In genomic region chr10:132631348-132631735, GRCh38 we compare ENCODE assay signal across 11 cellular contexts.
DNase-seq lines count a peak whose midpoint lies in the region; ATAC-seq and TF ChIP-seq lines count a peak whose summit lies in the region.
"Had no signal": no experiment of that assay in that cellular context is flagged by ENCODE, and none has a peak within 500 bp of the region (broad histone marks: within the 10 kb centered on the region; RNA-seq: fewer than 3 reads in every experiment).

No MANE protein-coding gene starts in this region.

- H3K9ac ChIP-seq in skeletal muscle tissue (ENCODE audit: low read depth in 1 of 3, low read length in 3 of 3) (peak overlapping the region; percentile 79 to 92 (median 84)), mesendoderm (ENCODE audit: low read length) (no peak overlapping the region)
- H3K9ac ChIP-seq: KMS-11 had no signal

- H3K23ac ChIP-seq in mesendoderm (ENCODE audit: low read length) = no peak overlapping the region

- POLR2A ChIA-PET in GM10248 (lab: Yijun Ruan, JAX) = no interaction called here

- TF ChIP-seq CTCF in dorsolateral prefrontal cortex (IDR thresholded peaks at IDR 0.05 in 54 of 56, conservative IDR thresholded peaks at IDR 0.05 in 2 of 56; ENCODE audit: low read depth in 1 of 56, partially characterized antibody in 56 of 56) = no peak
- no peak for TF ChIP-seq CTCF in left lung (IDR thresholded peaks at IDR 0.05)
- no peak for TF ChIP-seq CTCF in GM10248 (IDR thresholded peaks at IDR 0.05; ENCODE audit: control extremely low read depth, extremely low read depth, low read depth, missing control alignments)

- no peak overlapping the region for H3K18ac ChIP-seq in mesendoderm (ENCODE audit: low read length)

- no peak overlapping the region for H2BK5ac ChIP-seq in mesendoderm (ENCODE audit: low read length)

- no peak overlapping the region for H3K4me3 ChIP-seq in dorsolateral prefrontal cortex
- no peak overlapping the region for H3K4me3 ChIP-seq in left lung
- peak overlapping the region; percentile 5 to 61 (median 50) for H3K4me3 ChIP-seq in skeletal muscle tissue (ENCODE audit: low read length in 3 of 3)
- no peak overlapping the region for H3K4me3 ChIP-seq in mesendoderm (ENCODE audit: low read length)

- WGBS in mesendoderm (ENCODE audit: extremely low coverage, insufficient coverage, low lambda C conversion rate) = no CpG with 5 or more reads among the region's 17 CpGs

- H3K36me3 ChIP-seq in left lung (no peaks in the 10 kb centered on the region), skeletal muscle tissue (ENCODE audit: control insufficient read depth in 3 of 3, insufficient read depth in 3 of 3, low read length in 3 of 3) (no peaks in the 10 kb centered on the region), mesendoderm (ENCODE audit: control insufficient read depth, insufficient read depth, low read length) (no peaks in the 10 kb centered on the region)

- CTCF ChIA-PET in GM10248 (lab: Yijun Ruan, JAX) = no interaction called here

- peak; percentile 39 for ATAC-seq in left lung
- ATAC-seq: stimulated activated naive B cell treated with anti-CD40 and anti-IgM and Interleukin-4, amounts not matched to agents 10 μg/mL and 1 μg/mL and 100 μg/mL, for 72 hours had no signal

- DNase-seq in G401 (ENCODE audit: low spot score) = peak; percentile 92
- DNase-seq in dorsolateral prefrontal cortex = peak in 6 of 10 donors; percentile 35 to 81 (median 46)
- peak; percentile 46 to 53 for DNase-seq in left lung
- DNase-seq in NOMO-1 treated with dmso at 0.1 percent for 144 hours (lab: John Stamatoyannopoulos, UW; ENCODE audit: unreplicated experiment) = no peak
- no peak for DNase-seq in A172 (ENCODE audit: low spot score)
- no peak for DNase-seq in GM10248 (ENCODE audit: extremely low spot score)
- DNase-seq in mesendoderm = no peak
- DNase-seq: stimulated activated naive B cell treated with anti-CD40 and anti-IgM and Interleukin-4, amounts not matched to agents 10 μg/mL and 1 μg/mL and 100 μg/mL, for 72 hours; T-helper 9 cell had no signal

- no peak overlapping the region for H4K5ac ChIP-seq in mesendoderm (ENCODE audit: low read length)

- H2BK15ac ChIP-seq in mesendoderm (replicated peaks; ENCODE audit: low read depth) = no peak overlapping the region

- no peak overlapping the region for H3K4ac ChIP-seq in mesendoderm (ENCODE audit: low read depth, low read length)

- no peak overlapping the region for H4K8ac ChIP-seq in mesendoderm (ENCODE audit: low read depth, low read length)

- H3K4me1 ChIP-seq in left lung (peaks cover 29 to 51% of the 10 kb centered on the region in 2 donors), skeletal muscle tissue (ENCODE audit: control insufficient read depth in 3 of 3, insufficient read depth in 3 of 3, low read length in 3 of 3) (peaks cover 69 to 86% (median 83%) of the 10 kb centered on the region in 3 donors), mesendoderm (ENCODE audit: control insufficient read depth, low read depth, low read length) (no peaks in the 10 kb centered on the region)

- no peak overlapping the region for H3K4me2 ChIP-seq in mesendoderm (ENCODE audit: low read length)
- H3K4me2 ChIP-seq: KMS-11 had no signal

- peak overlapping the region; percentile 41 to 95 (median 84) for H3K27ac ChIP-seq in dorsolateral prefrontal cortex
- peak overlapping the region; percentile 37 to 67 for H3K27ac ChIP-seq in left lung
- H3K27ac ChIP-seq in skeletal muscle tissue (ENCODE audit: low read depth, low read length) = peak overlapping the region; percentile 99
- H3K27ac ChIP-seq in mesendoderm (ENCODE audit: low read depth, low read length) = no peak overlapping the region
- H3K27ac ChIP-seq: KMS-11 had no signal

- no peak overlapping the region for H2BK120ac ChIP-seq in mesendoderm (ENCODE audit: low read depth, low read length)

- H3K79me2 ChIP-seq in mesendoderm (ENCODE audit: control insufficient read depth, insufficient read depth, low read length) = no peaks in the 10 kb centered on the region

- H3K27me3 ChIP-seq in dorsolateral prefrontal cortex (no peaks in the 10 kb centered on the region), left lung (no peaks in the 10 kb centered on the region), skeletal muscle tissue (ENCODE audit: control insufficient read depth in 3 of 3, insufficient read depth in 3 of 3, low read length in 3 of 3) (no peaks in the 10 kb centered on the region), mesendoderm (ENCODE audit: insufficient read depth, low read length, poor library complexity) (no peaks in the 10 kb centered on the region)

- H3K79me1 ChIP-seq in mesendoderm (ENCODE audit: low read length) = peaks cover 2% of the 10 kb centered on the region

- no peak overlapping the region for H3K56ac ChIP-seq in mesendoderm (ENCODE audit: low read length)

- no peak overlapping the region for H2AK5ac ChIP-seq in mesendoderm (ENCODE audit: low read length)

- in situ Hi-C loops in G401 (cut with HindIII; ENCODE audit: low sequenced_read_pairs) = no loop called here

- H3K9me3 ChIP-seq in left lung (no peaks in the 10 kb centered on the region), skeletal muscle tissue (ENCODE audit: control insufficient read depth in 3 of 3, low read length in 3 of 3) (no peaks in the 10 kb centered on the region)

- intact Hi-C loops in dorsolateral prefrontal cortex (cut with DNase I) (loop anchor here (5.0 to 10.0 kb wide), 2 partner anchors 44 to 237 kb away; partner anchors contain the start of gene PWWP2B (in 1 of the 2)), left lung (cut with DNase I) (no loop called here)

Comparison
In these comparisons a context has a peak if more than half of its experiments do, and no peak if none do; other contexts are left out.
1. DNase-seq: peak in G401 (single experiment), dorsolateral prefrontal cortex (6 of 10) and left lung (2 of 2); none in NOMO-1 treated with dmso at 0.1 percent for 144 hours (single experiment), A172 (single experiment), GM10248 (single experiment) and mesendoderm (single experiment).
2. H3K4me3 ChIP-seq: peak in skeletal muscle tissue (3 of 3); none in dorsolateral prefrontal cortex (0 of 59), left lung (0 of 2) and mesendoderm (single experiment).
3. intact Hi-C loops: an anchor here in dorsolateral prefrontal cortex (5.0 to 10.0 kb wide); none called in left lung.